ENCODE assay signal across 9 cellular contexts in the genomic region with DNA sequence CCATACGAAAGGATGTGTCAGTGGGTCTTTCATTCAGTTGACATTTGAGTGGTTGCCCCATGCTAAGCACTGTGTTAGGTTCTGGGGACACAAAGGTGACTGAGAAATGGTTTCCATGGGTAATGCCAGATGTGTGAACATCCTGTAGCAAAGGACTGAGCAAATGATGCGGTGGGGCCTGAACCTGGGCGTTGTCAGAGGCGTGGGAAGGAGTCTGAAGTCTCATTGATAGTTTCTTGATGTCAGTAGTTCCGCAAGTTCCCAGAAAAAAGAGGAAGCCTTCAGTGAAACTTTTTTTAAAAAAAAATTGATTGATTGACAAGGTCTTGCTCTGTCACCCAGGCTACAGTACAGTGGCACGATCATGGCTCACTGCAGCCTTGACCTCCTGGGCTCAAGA.
DNase-seq lines count a peak whose midpoint lies in the region; ATAC-seq lines count a peak whose summit lies in the region.
"Had no signal": no experiment of that assay in that cellular context is flagged by ENCODE, and none has a peak within 500 bp of the region (broad histone marks: within the 10 kb centered on the region; RNA-seq: fewer than 3 reads in every experiment).

No MANE protein-coding gene starts in this region.

- H3K9me3 Mint-ChIP-seq in memory B cell, result no peaks in the 10 kb centered on the region
- no peaks in the 10 kb centered on the region for H3K9me3 Mint-ChIP-seq in activated naive CD4-positive, alpha-beta T cell treated with anti-CD3 and anti-CD28 coated beads, Interleukin-2, amount 10 ng/mL, durations not matched to agents 7 days and 5 days
- H3K9me3 Mint-ChIP-seq: central memory CD8-positive, alpha-beta T cell had no signal

- DNase-seq in MV-4-11 (lab: John Stamatoyannopoulos, UW), result peak; percentile 90
- DNase-seq in memory B cell (ENCODE audit: low spot score in 2 of 2), result peak in 1 of 2 donors; percentile 38
- no peak for DNase-seq in NCI-H526 (lab: John Stamatoyannopoulos, UW)
- no peak for DNase-seq in NCI-H510A (lab: John Stamatoyannopoulos, UW)
- no peak for DNase-seq in NCI-H1048 (lab: John Stamatoyannopoulos, UW)
- DNase-seq in activated naive CD4-positive, alpha-beta T cell treated with anti-CD3 and anti-CD28 coated beads, Interleukin-2, amount 10 ng/mL, durations not matched to agents 7 days and 5 days, result no peak

- no peaks in the 10 kb centered on the region for H3K27me3 Mint-ChIP-seq in memory B cell
- no peaks in the 10 kb centered on the region for H3K27me3 Mint-ChIP-seq in activated naive CD4-positive, alpha-beta T cell treated with anti-CD3 and anti-CD28 coated beads, Interleukin-2, amount 10 ng/mL, durations not matched to agents 7 days and 5 days
- H3K27me3 Mint-ChIP-seq: central memory CD8-positive, alpha-beta T cell had no signal

- H3K27ac Mint-ChIP-seq in memory B cell, result peak overlapping the region; percentile 89
- no peak overlapping the region for H3K27ac Mint-ChIP-seq in activated naive CD4-positive, alpha-beta T cell treated with anti-CD3 and anti-CD28 coated beads, Interleukin-2, amount 10 ng/mL, durations not matched to agents 7 days and 5 days

- CTCF ChIA-PET in activated naive CD4-positive, alpha-beta T cell treated with anti-CD3 and anti-CD28 coated beads, Interleukin-2, amount 10 ng/mL, durations not matched to agents 7 days and 5 days (lab: Charles Lee), result no interaction called here

- H3K4me3 Mint-ChIP-seq in memory B cell, result no peak overlapping the region
- no peak overlapping the region for H3K4me3 Mint-ChIP-seq in activated naive CD4-positive, alpha-beta T cell treated with anti-CD3 and anti-CD28 coated beads, Interleukin-2, amount 10 ng/mL, durations not matched to agents 7 days and 5 days
- H3K4me3 Mint-ChIP-seq: central memory CD8-positive, alpha-beta T cell had no signal

- H3K36me3 Mint-ChIP-seq in memory B cell, result no peaks in the 10 kb centered on the region
- no peaks in the 10 kb centered on the region for H3K36me3 Mint-ChIP-seq in activated naive CD4-positive, alpha-beta T cell treated with anti-CD3 and anti-CD28 coated beads, Interleukin-2, amount 10 ng/mL, durations not matched to agents 7 days and 5 days

- H3K4me1 Mint-ChIP-seq in memory B cell, result peaks cover 58% of the 10 kb centered on the region
- H3K4me1 Mint-ChIP-seq in activated naive CD4-positive, alpha-beta T cell treated with anti-CD3 and anti-CD28 coated beads, Interleukin-2, amount 10 ng/mL, durations not matched to agents 7 days and 5 days, result peaks cover 33% of the 10 kb centered on the region

- ATAC-seq in GM18867 (IDR thresholded peaks at IDR 0.05; ENCODE audit: unreplicated experiment) (peak; percentile 69), HG02623 (IDR thresholded peaks at IDR 0.05; ENCODE audit: unreplicated experiment) (peak; percentile 36), memory B cell (ENCODE audit: low read depth) (peak; percentile 80)
